Comparison of ENCODE assay signal across 8 cellular contexts in genomic region chr19:48899781-48900476, GRCh38. TPM values are rescaled to one million over a fixed set of nuclear protein-coding genes. Genes with fewer than 3 reads are reported as not detected.
DNase-seq lines count a peak whose midpoint lies in the region; ATAC-seq and TF ChIP-seq lines count a peak whose summit lies in the region.

TSS of gene NUCB1 (plus strand) at chr19:48900312. CDS start at chr19:48900797, 485 bp downstream.

- H2AFZ ChIP-seq in ACC112 (ENCODE audit: low read length, unreplicated experiment), result peak within 1 kb of the TSS; percentile 74

- H3K27ac ChIP-seq in ACC112 (ENCODE audit: low read depth, low read length) (peak within 1 kb of the TSS; percentile 79), spleen (peak within 1 kb of the TSS; percentile 63 to 94 (median 90))

- intact Hi-C loops in spleen (cut with DNase I; ENCODE audit: low total_unique reads), result loop anchor here (10.0 kb wide), 1 partner anchor 55 kb away; the partner anchor contains the start of gene BAX

- peak in 1 of 3 donors; percentile 19 for TF ChIP-seq POLR2A in spleen (IDR thresholded peaks at IDR 0.05)

- H3K4me3 ChIP-seq in ACC112 (ENCODE audit: low read depth, low read length) (peak within 1 kb of the TSS; percentile 88), spleen (peak within 1 kb of the TSS; percentile 70 to 92 (median 82))

- peaks cover 15% of the 10 kb centered on the region for H3K79me2 ChIP-seq in ACC112 (ENCODE audit: control insufficient read depth, insufficient read depth, low read length, unreplicated experiment)

- DNase-seq in NCI-H345 treated with DMSO at 0.1 percent for 48 hours (lab: John Stamatoyannopoulos, UW; ENCODE audit: unreplicated experiment) (peak; percentile 69), inferior parietal cortex (ENCODE audit: extremely low spot score) (peak; percentile 99), spleen (peak; percentile 99)
- peak; percentile 96 to 99 (median 98) for DNase-seq in activated CD4-positive, CD25-positive, alpha-beta regulatory T cell (lab: John Stamatoyannopoulos, UW)
- peak; percentile 97 for DNase-seq in central memory CD4-positive, alpha-beta T cell

- no peaks in the 10 kb centered on the region for H3K36me3 ChIP-seq in ACC112 (ENCODE audit: insufficient read depth, low read length)
- peaks cover 0 to 29% (median 9%) of the 10 kb centered on the region in 6 donors for H3K36me3 ChIP-seq in spleen

- WGBS in spleen, 5 donors, result 7 to 9% (median 8%) methylated on average over 32 to 34 of the region's 34 CpGs

- ATAC-seq in GM18873 (IDR thresholded peaks at IDR 0.05; ENCODE audit: low FRiP score, unreplicated experiment) (peak; percentile 81), HG03175 (IDR thresholded peaks at IDR 0.05; ENCODE audit: unreplicated experiment) (peak; percentile 90)

- peak in 10 of 11 experiments; percentile 17 to 66 (median 43) for TF ChIP-seq CTCF in spleen (IDR thresholded peaks at IDR 0.05 in 8 of 11, conservative IDR thresholded peaks at IDR 0.05 in 3 of 11)

- H3K9me3 ChIP-seq in spleen, result no peaks in the 10 kb centered on the region

- H3K27me3 ChIP-seq in ACC112 (ENCODE audit: insufficient read depth, low read length), result no peaks in the 10 kb centered on the region
- peaks cover 0 to 18% (median 0%) of the 10 kb centered on the region in 7 donors for H3K27me3 ChIP-seq in spleen (replicated peaks in 1 of 7)

- no peaks in the 10 kb centered on the region for H3K4me1 ChIP-seq in ACC112 (ENCODE audit: control insufficient read depth, insufficient read depth, low read length, unreplicated experiment)
- peaks cover 10 to 53% (median 46%) of the 10 kb centered on the region in 6 donors for H3K4me1 ChIP-seq in spleen

RNA-seq across cellular contexts. Expression of gene NUCB1, which starts in this region (rescaled TPM):
- 100 to 1,000 TPM; 217 to 321 (median 268) TPM for total RNA-seq in spleen
- polyA plus RNA-seq in spleen, result 100 to 1,000 TPM in 1 of 3 donors, 10 to 100 TPM in 2; 67.6 to 125 (median 72.4) TPM

Comparison
In these comparisons a context has a peak if more than half of its experiments do, and no peak if none do; other contexts are left out.
1. Peak in every context shown above with its lines: DNase-seq, ATAC-seq, H3K4me3 ChIP-seq and H3K27ac ChIP-seq.